ENCODE assay signal across 9 cellular contexts in genomic region chr3:42547401-42547945, GRCh38. TPM values are rescaled to one million over a fixed set of nuclear protein-coding genes. Genes with fewer than 3 reads are reported as not detected.
DNase-seq lines count a peak whose midpoint lies in the region; ATAC-seq and TF ChIP-seq lines count a peak whose summit lies in the region.
"Had no signal": no experiment of that assay in that cellular context is flagged by ENCODE, and none has a peak within 500 bp of the region (broad histone marks: within the 10 kb centered on the region; RNA-seq: fewer than 3 reads in every experiment).

No MANE protein-coding gene starts in this region.

- TF ChIP-seq CTCF in epithelial cell of esophagus (IDR thresholded peaks at IDR 0.05; ENCODE audit: insufficient read depth, low read depth, low read length, missing control alignments), result peak; percentile 91

- ATAC-seq in GM19395 (IDR thresholded peaks at IDR 0.05; ENCODE audit: unreplicated experiment), result no peak

- no peak overlapping the region for H3K4me3 ChIP-seq in epithelial cell of esophagus (ENCODE audit: low read length)
- H3K4me3 ChIP-seq: SK-N-MC had no signal

- DNase-seq in COLO829 (ENCODE audit: low spot score) (peak; percentile 73), H4 (ENCODE audit: low spot score) (peak; percentile 29), NCI-H82 (lab: John Stamatoyannopoulos, UW) (peak; percentile 69), epithelial cell of esophagus (ENCODE audit: low read depth) (peak; percentile 68), myocyte (ENCODE audit: low read depth) (peak; percentile 59)
- peak; percentile 30 for DNase-seq in activated CD8-positive, alpha-beta memory T cell treated with anti-CD3 and anti-CD28 coated beads, Interleukin-2, amount 50 U/mL, for 24 hours (ENCODE audit: extremely low read depth)
- peak; percentile 40 to 53 for DNase-seq in stimulated activated CD8-positive, alpha-beta memory T cell treated with anti-CD3 and anti-CD28 coated beads, Interleukin-7, amount 100 ng/mL, for 1 hour (ENCODE audit: low read depth in 2 of 2)

RNA-seq across cellular contexts. Expression of gene SEC22C, which starts 34.3 kb away (rescaled TPM):
- total RNA-seq in H4 (2014; rRNA removed; shearing (Covaris generic)), result 42.4 and 48.1 TPM in 2 replicates
- total RNA-seq in myocyte, result 33.1 and 42.4 TPM in 2 replicates
- polyA plus RNA-seq in myocyte (2012), result 36.2 TPM

RNA-seq across cellular contexts. Expression of gene SS18L2, which starts 43.2 kb away (rescaled TPM):
- total RNA-seq in H4 (2014; rRNA removed; shearing (Covaris generic)), result 32.2 and 41.9 TPM in 2 replicates
- 11.9 and 15.2 TPM in 2 replicates for total RNA-seq in myocyte
- polyA plus RNA-seq in myocyte (2012), result 16.2 TPM

RNA-seq across cellular contexts. Expression of gene VIPR1, which starts 45.0 kb away (rescaled TPM):
- not detected in 2 replicates for total RNA-seq in H4 (2014; rRNA removed; shearing (Covaris generic))
- not detected in 2 replicates for total RNA-seq in myocyte
- not detected for polyA plus RNA-seq in myocyte (2012)

RNA-seq across cellular contexts. Expression of gene NKTR, which starts 53.0 kb away (rescaled TPM):
- total RNA-seq in H4 (2014; rRNA removed; shearing (Covaris generic)), result 3.8 and 6.2 TPM in 2 replicates
- 32.4 and 40.3 TPM in 2 replicates for total RNA-seq in myocyte
- polyA plus RNA-seq in myocyte (2012), result 15.2 TPM
